Comparison of ENCODE assay signal across 8 cellular contexts in the genomic region with DNA sequence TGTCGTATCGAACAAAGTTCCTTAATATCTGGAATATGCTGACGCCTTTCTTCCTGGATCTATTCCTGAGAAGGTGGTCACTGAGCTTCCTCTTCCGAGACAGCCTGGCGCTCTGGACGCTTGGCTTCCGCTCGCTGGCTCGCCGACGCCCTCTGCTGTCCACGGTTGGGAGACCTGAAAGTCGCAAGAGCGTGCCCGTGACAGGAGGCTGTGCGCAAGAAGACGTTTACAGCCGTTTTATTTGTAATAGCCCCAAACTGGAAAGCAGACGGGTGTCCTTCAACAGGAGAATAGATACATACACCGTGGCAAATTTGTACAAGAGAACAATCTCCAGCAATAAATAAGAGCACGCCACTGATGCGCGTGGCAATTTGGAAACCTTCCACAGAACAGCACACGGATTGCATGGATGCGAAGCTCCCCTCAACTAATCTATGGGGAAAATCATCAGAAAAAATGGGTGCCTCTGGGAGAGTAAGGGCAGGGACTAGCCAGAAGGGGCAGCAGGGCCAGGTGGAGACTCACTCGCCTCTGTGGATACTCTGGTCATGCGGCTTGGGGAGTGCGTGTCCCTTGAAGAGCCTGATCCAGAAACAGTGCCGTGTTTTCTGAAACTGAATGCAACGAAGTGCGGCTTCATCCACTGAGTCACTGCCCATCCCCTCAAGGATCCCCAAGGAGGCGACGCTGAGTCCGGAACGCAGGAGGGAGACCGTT. TPM values are rescaled to one million over a fixed set of nuclear protein-coding genes. Genes with fewer than 3 reads are reported as not detected.
DNase-seq lines count a peak whose midpoint lies in the region; ATAC-seq and TF ChIP-seq lines count a peak whose summit lies in the region.

No MANE protein-coding gene starts in this region.

- peaks cover 0 to 2% of the 10 kb centered on the region in 2 donors for H3K9me3 ChIP-seq in lung (ENCODE audit: control insufficient read depth in 2 of 2, insufficient read depth in 1 of 2, low read length in 1 of 2)

- H3K27me3 ChIP-seq in GM06990 (replicated peaks; ENCODE audit: control insufficient read depth, insufficient read depth, low read length) (no peaks in the 10 kb centered on the region), lung (ENCODE audit: control insufficient read depth, insufficient read depth) (no peaks in the 10 kb centered on the region)

- H3K9me3 Mint-ChIP-seq in activated CD8-positive, alpha-beta T cell treated with anti-CD3 and anti-CD28 coated beads, Interleukin-2, amount 10 ng/mL, durations not matched to agents 7 days and 5 days (ENCODE audit: insufficient read depth), result no peaks in the 10 kb centered on the region

- POLR2A ChIA-PET in activated CD8-positive, alpha-beta T cell treated with anti-CD3 and anti-CD28 coated beads, Interleukin-2, amount 10 ng/mL, durations not matched to agents 7 days and 5 days (lab: Charles Lee), result interaction anchor here (0.5 to 0.9 kb wide), 2 partner anchors 137 to 155 kb away, joined by 3 to 4 read pairs; no protein-coding TSS in a partner anchor

- DNase-seq in GM06990 (ENCODE audit: extremely low read depth, insufficient read length), result peak; percentile 68
- peak; percentile 74 for DNase-seq in NCI-H460 (ENCODE audit: extremely low read depth, low read depth)
- peak; percentile 83 for DNase-seq in activated CD8-positive, alpha-beta T cell treated with anti-CD3 and anti-CD28 coated beads, Interleukin-2, amount 10 ng/mL, durations not matched to agents 7 days and 5 days
- peak; percentile 86 for DNase-seq in ecto neural progenitor cell (ENCODE audit: low spot score)
- DNase-seq in lung (ENCODE audit: low spot score), result peak; percentile 84
- peak; percentile 20 to 77 (median 55) for DNase-seq in stimulated activated CD4-positive, alpha-beta T cell treated with anti-CD3 and anti-CD28 coated beads, TNF-alpha, amount 100 ng/mL, for 1 hour (ENCODE audit: low read depth in 3 of 3, low spot score in 1 of 3)
- no peak for DNase-seq in NK-92 (lab: John Stamatoyannopoulos, UW; ENCODE audit: unreplicated experiment)

- H3K36me3 ChIP-seq in GM06990 (ENCODE audit: control insufficient read depth, insufficient read depth, low read length), result no peaks in the 10 kb centered on the region
- no peaks in the 10 kb centered on the region for H3K36me3 ChIP-seq in lung (ENCODE audit: control insufficient read depth in 2 of 2, insufficient read depth in 2 of 2, low read length in 2 of 2)

- ATAC-seq in HG02870 (IDR thresholded peaks at IDR 0.05; ENCODE audit: unreplicated experiment), result peak; percentile 71
- ATAC-seq in activated CD8-positive, alpha-beta T cell treated with anti-CD3 and anti-CD28 coated beads, Interleukin-2, amount 10 ng/mL, durations not matched to agents 7 days and 5 days, result peak; percentile 89
- ATAC-seq in lung (ENCODE audit: insufficient read depth, low FRiP score), result peak; percentile 81

- H3K36me3 Mint-ChIP-seq in activated CD8-positive, alpha-beta T cell treated with anti-CD3 and anti-CD28 coated beads, Interleukin-2, amount 10 ng/mL, durations not matched to agents 7 days and 5 days (ENCODE audit: low read depth), result no peaks in the 10 kb centered on the region

- TF ChIP-seq CTCF in GM06990 (IDR thresholded peaks at IDR 0.05; ENCODE audit: insufficient read depth, low read length, poor library complexity, severe bottlenecking) (peak; percentile 80), lung (IDR thresholded peaks at IDR 0.05; ENCODE audit: control extremely low read depth, extremely low read depth) (peak; percentile 86)

- H3K4me3 Mint-ChIP-seq in activated CD8-positive, alpha-beta T cell treated with anti-CD3 and anti-CD28 coated beads, Interleukin-2, amount 10 ng/mL, durations not matched to agents 7 days and 5 days, result no peak overlapping the region

- WGBS in lung, 2 donors, result 13 to 22% methylated on average over 36 of the region's 36 CpGs

- H3K4me1 Mint-ChIP-seq in activated CD8-positive, alpha-beta T cell treated with anti-CD3 and anti-CD28 coated beads, Interleukin-2, amount 10 ng/mL, durations not matched to agents 7 days and 5 days (ENCODE audit: low read depth), result peaks cover 6% of the 10 kb centered on the region

- peaks cover 0 to 3% of the 10 kb centered on the region in 2 donors for H3K4me1 ChIP-seq in lung (ENCODE audit: control insufficient read depth in 2 of 2, insufficient read depth in 2 of 2, low read length in 2 of 2)

- H3K27me3 Mint-ChIP-seq in activated CD8-positive, alpha-beta T cell treated with anti-CD3 and anti-CD28 coated beads, Interleukin-2, amount 10 ng/mL, durations not matched to agents 7 days and 5 days (ENCODE audit: low read depth), result peaks cover 14% of the 10 kb centered on the region

- CTCF ChIA-PET in activated CD8-positive, alpha-beta T cell treated with anti-CD3 and anti-CD28 coated beads, Interleukin-2, amount 10 ng/mL, durations not matched to agents 7 days and 5 days (lab: Charles Lee), result interaction anchor here (0.6 to 1.9 kb wide), 32 partner anchors 8 to 569 kb away, joined by 3 to 88 read pairs (median 5); partner anchors contain the start of gene BNIP3

- no peak overlapping the region for H3K27ac Mint-ChIP-seq in activated CD8-positive, alpha-beta T cell treated with anti-CD3 and anti-CD28 coated beads, Interleukin-2, amount 10 ng/mL, durations not matched to agents 7 days and 5 days

- H3K4me3 ChIP-seq in GM06990 (replicated peaks; ENCODE audit: low read depth, low read length), result no peak overlapping the region
- no peak overlapping the region for H3K4me3 ChIP-seq in lung

- no peak overlapping the region for H3K27ac ChIP-seq in lung (ENCODE audit: low read depth in 1 of 2, low read length in 1 of 2)

RNA-seq across cellular contexts. Expression of gene BNIP3, which starts 41.5 kb away (rescaled TPM):
- total RNA-seq in NCI-H460 (2014; rRNA removed; shearing (Covaris generic)), result 219 and 282 TPM in 2 replicates
- polyA plus RNA-seq in NCI-H460 (2014; cell fraction: nucleus; rRNA removed), result 77.9 and 99.4 TPM in 2 replicates
- total RNA-seq in activated CD8-positive, alpha-beta T cell treated with anti-CD3 and anti-CD28 coated beads, Interleukin-2, amount 10 ng/mL, durations not matched to agents 7 days and 5 days, result 10 to 100 TPM; 61.5 to 62.9 TPM
- 10 to 100 TPM; 29.9 to 38.4 TPM for total RNA-seq in lung
- 10 to 100 TPM; 20.4 to 31.7 TPM for polyA plus RNA-seq in lung

RNA-seq across cellular contexts. Expression of gene JAKMIP3, which starts 42.5 kb away (rescaled TPM):
- 2.0 TPM in 2 replicates for total RNA-seq in NCI-H460 (2014; rRNA removed; shearing (Covaris generic))
- polyA plus RNA-seq in NCI-H460 (2014; cell fraction: nucleus; rRNA removed), result 9.9 and 12.0 TPM in 2 replicates
- total RNA-seq in activated CD8-positive, alpha-beta T cell treated with anti-CD3 and anti-CD28 coated beads, Interleukin-2, amount 10 ng/mL, durations not matched to agents 7 days and 5 days, result under 1 TPM; 0.08 TPM
- total RNA-seq in lung, result under 1 TPM; 0.26 to 0.34 TPM
- polyA plus RNA-seq in lung, result under 1 TPM; 0.14 to 0.16 TPM
